ENCODE assay signal across 11 cellular contexts in genomic region chr10:62056660-62057059, GRCh38.
A peak's percentile ranks its signal among the peaks of the same experiment; 100 is the strongest.
DNase-seq lines count a peak whose midpoint lies in the region; ATAC-seq and TF ChIP-seq lines count a peak whose summit lies in the region.
"Had no signal": no experiment of that assay in that cellular context is flagged by ENCODE, and none has a peak within 500 bp of the region (broad histone marks: within the 10 kb centered on the region; RNA-seq: fewer than 3 reads in every experiment).

No MANE protein-coding gene starts in this region.

- intact Hi-C loops in activated CD4-positive, alpha-beta T cell treated with anti-CD3 and anti-CD28 coated beads, Interleukin-2, amount 10 ng/mL, durations not matched to agents 24 days and 14 days (cut with micrococcal nuclease), result loop anchor here (10.0 kb wide), 2 partner anchors 678 to 1208 kb away; no protein-coding TSS in a partner anchor
- intact Hi-C loops in activated CD4-positive, alpha-beta memory T cell treated with anti-CD3 and anti-CD28 coated beads for 36 hours (cut with micrococcal nuclease), result loop anchor here (10.0 kb wide), 1 partner anchor 678 kb away; no protein-coding TSS in a partner anchor

- no peaks in the 10 kb centered on the region for H3K27me3 Mint-ChIP-seq in activated CD4-positive, alpha-beta T cell treated with anti-CD3 and anti-CD28 coated beads, Interleukin-2, amount 10 ng/mL, durations not matched to agents 24 days and 14 days
- H3K27me3 Mint-ChIP-seq in activated CD4-positive, alpha-beta memory T cell treated with anti-CD3 and anti-CD28 coated beads for 36 hours, result no peaks in the 10 kb centered on the region

- peak overlapping the region; percentile 29 to 72 for H3K27ac ChIP-seq in liver (ENCODE audit: low read depth in 1 of 2, low read length in 2 of 2)
- peak overlapping the region; percentile 65 for H3K27ac ChIP-seq in stomach smooth muscle (ENCODE audit: low read length)
- H3K27ac ChIP-seq: A549 had no signal

- H3K36me3 Mint-ChIP-seq in activated CD4-positive, alpha-beta T cell treated with anti-CD3 and anti-CD28 coated beads, Interleukin-2, amount 10 ng/mL, durations not matched to agents 24 days and 14 days (ENCODE audit: low read depth), result peaks cover 99% of the 10 kb centered on the region
- H3K36me3 Mint-ChIP-seq in activated CD4-positive, alpha-beta memory T cell treated with anti-CD3 and anti-CD28 coated beads for 36 hours, result peaks cover 98% of the 10 kb centered on the region

- ATAC-seq in HG02759 (IDR thresholded peaks at IDR 0.05; ENCODE audit: unreplicated experiment) (no peak), GM21381 (IDR thresholded peaks at IDR 0.05; ENCODE audit: unreplicated experiment) (no peak)
- ATAC-seq: A549 had no signal

- H3K4me1 ChIP-seq in liver (ENCODE audit: control insufficient read depth in 4 of 4, insufficient read depth in 4 of 4, low read length in 3 of 4) (peaks cover 6 to 18% (median 14%) of the 10 kb centered on the region in 4 donors), stomach smooth muscle (ENCODE audit: control insufficient read depth, insufficient read depth, low read length) (peaks cover 9% of the 10 kb centered on the region)

- H3K9me3 ChIP-seq in liver (ENCODE audit: control insufficient read depth in 4 of 4, low read length in 3 of 4) (no peaks in the 10 kb centered on the region), stomach smooth muscle (ENCODE audit: control insufficient read depth in 2 of 2, low read length in 2 of 2) (no peaks in the 10 kb centered on the region)
- H3K9me3 ChIP-seq: A549 had no signal

- peak overlapping the region; percentile 97 for H3K4me3 Mint-ChIP-seq in activated CD4-positive, alpha-beta T cell treated with anti-CD3 and anti-CD28 coated beads, Interleukin-2, amount 10 ng/mL, durations not matched to agents 24 days and 14 days
- H3K4me3 Mint-ChIP-seq in activated CD4-positive, alpha-beta memory T cell treated with anti-CD3 and anti-CD28 coated beads for 36 hours, result peak overlapping the region; percentile 94

- no peak for DNase-seq in activated CD4-positive, alpha-beta T cell treated with anti-CD3 and anti-CD28 coated beads, Interleukin-2, amount 10 ng/mL, durations not matched to agents 24 days and 14 days
- DNase-seq in activated CD4-positive, alpha-beta T cell treated with anti-CD3 and anti-CD28 coated beads for 48 hours, result no peak
- DNase-seq in activated CD4-positive, alpha-beta memory T cell treated with anti-CD3 and anti-CD28 coated beads for 36 hours, result no peak
- no peak for DNase-seq in NOMO-1 (lab: John Stamatoyannopoulos, UW; ENCODE audit: unreplicated experiment in 2 of 2)
- DNase-seq: activated CD4-positive, CD25-positive, alpha-beta regulatory T cell; small intestine had no signal

- H3K4me3 ChIP-seq in liver (ENCODE audit: low read depth in 1 of 3, low read length in 3 of 3), result no peak overlapping the region
- peak overlapping the region in 1 of 2 donors; percentile 50 for H3K4me3 ChIP-seq in stomach smooth muscle (ENCODE audit: low read length in 2 of 2)
- H3K4me3 ChIP-seq: A549 had no signal

- WGBS in liver, result 82% methylated on average over 2 of the region's 2 CpGs

- H3K36me3 ChIP-seq in liver (ENCODE audit: control insufficient read depth in 4 of 4, insufficient read depth in 3 of 4, low read depth in 1 of 4, low read length in 3 of 4) (peaks cover 4 to 18% (median 8%) of the 10 kb centered on the region in 4 donors), stomach smooth muscle (ENCODE audit: control insufficient read depth in 2 of 2, insufficient read depth in 2 of 2, low read length in 2 of 2) (peaks cover 15 to 21% of the 10 kb centered on the region in 2 donors)

- peaks cover 85% of the 10 kb centered on the region for H3K4me1 Mint-ChIP-seq in activated CD4-positive, alpha-beta T cell treated with anti-CD3 and anti-CD28 coated beads, Interleukin-2, amount 10 ng/mL, durations not matched to agents 24 days and 14 days
- H3K4me1 Mint-ChIP-seq in activated CD4-positive, alpha-beta memory T cell treated with anti-CD3 and anti-CD28 coated beads for 36 hours (ENCODE audit: low read depth), result peaks cover 97% of the 10 kb centered on the region

- no peak for TF ChIP-seq CTCF in liver (IDR thresholded peaks at IDR 0.05; ENCODE audit: low read depth, low read length, missing input control)

- TF ChIP-seq RAD21 in liver (IDR thresholded peaks at IDR 0.05), result no peak

- POLR2A ChIA-PET in activated CD4-positive, alpha-beta memory T cell treated with anti-CD3 and anti-CD28 coated beads for 36 hours (lab: Charles Lee), result interaction anchor here (1.0 to 3.4 kb wide), 6 partner anchors 10 to 155 kb away, joined by 3 to 16 read pairs (median 6); partner anchors contain the start of gene ARID5B

- peaks cover 21% of the 10 kb centered on the region for H3K9me3 Mint-ChIP-seq in activated CD4-positive, alpha-beta T cell treated with anti-CD3 and anti-CD28 coated beads, Interleukin-2, amount 10 ng/mL, durations not matched to agents 24 days and 14 days
- H3K9me3 Mint-ChIP-seq in activated CD4-positive, alpha-beta memory T cell treated with anti-CD3 and anti-CD28 coated beads for 36 hours, result no peaks in the 10 kb centered on the region

- no peaks in the 10 kb centered on the region for H3K27me3 ChIP-seq in liver (ENCODE audit: control insufficient read depth in 4 of 4, insufficient read depth in 4 of 4, low read length in 3 of 4)
- H3K27me3 ChIP-seq in stomach smooth muscle (ENCODE audit: control insufficient read depth in 1 of 2, insufficient read depth in 2 of 2, low read length in 2 of 2), result no peaks in the 10 kb centered on the region

- peak overlapping the region in 1 of 2 donors; percentile 27 for H3K9ac ChIP-seq in liver (ENCODE audit: low read depth in 1 of 2, low read length in 2 of 2)
- H3K9ac ChIP-seq in stomach smooth muscle (ENCODE audit: low read length in 2 of 2), result no peak overlapping the region

- H3K27ac Mint-ChIP-seq in activated CD4-positive, alpha-beta T cell treated with anti-CD3 and anti-CD28 coated beads, Interleukin-2, amount 10 ng/mL, durations not matched to agents 24 days and 14 days, result peak overlapping the region; percentile 89
- H3K27ac Mint-ChIP-seq in activated CD4-positive, alpha-beta memory T cell treated with anti-CD3 and anti-CD28 coated beads for 36 hours, result peak overlapping the region; percentile 96

- CTCF ChIA-PET in activated CD4-positive, alpha-beta memory T cell treated with anti-CD3 and anti-CD28 coated beads for 36 hours (lab: Charles Lee), result interaction anchor here (1.2 to 5.2 kb wide), 2 partner anchors 18 to 159 kb away, joined by 4 to 43 read pairs; no protein-coding TSS in a partner anchor

TF ChIP-seq in liver, 16 proteins besides CTCF, POLR2A, EP300 and RAD21:
- no peak for TF ChIP-seq JUND (IDR thresholded peaks at IDR 0.05)
- TF ChIP-seq TAF1 (conservative IDR thresholded peaks at IDR 0.05), result no peak
TF ChIP-seq in liver: peak in this region for 0.
